ENCODE assay signal across 31 cellular contexts in the genomic region with DNA sequence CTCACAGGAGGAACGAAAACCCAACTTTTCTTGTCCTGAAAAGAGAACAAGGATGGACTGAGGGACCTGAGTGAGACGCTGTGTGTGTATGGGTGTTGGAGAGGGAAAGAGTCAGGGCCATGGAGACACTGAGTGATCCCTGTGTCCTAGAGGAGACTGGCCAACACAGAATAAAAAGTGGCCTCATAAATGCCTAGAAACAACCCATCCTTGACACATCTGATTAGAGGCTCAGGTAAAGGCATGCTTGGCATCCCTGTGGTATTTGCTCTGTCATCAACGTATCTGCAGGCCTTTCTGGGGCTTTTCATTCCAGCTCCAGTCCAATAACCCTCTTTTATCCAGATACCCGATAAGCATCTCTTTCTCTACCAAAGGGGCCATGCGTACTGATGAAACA.
DNase-seq lines count a peak whose midpoint lies in the region; ATAC-seq, FAIRE-seq and TF ChIP-seq lines count a peak whose summit lies in the region.
"Had no signal": no experiment of that assay in that cellular context is flagged by ENCODE, and none has a peak within 500 bp of the region (broad histone marks: within the 10 kb centered on the region; RNA-seq: fewer than 3 reads in every experiment).

No MANE protein-coding gene starts in this region.

- H2AFZ ChIP-seq in GM23338 = no peak overlapping the region

- TF ChIP-seq CTCF in GM23338 (conservative IDR thresholded peaks at IDR 0.05; ENCODE audit: low read depth in 2 of 2) (no peak), progenitor cell of endocrine pancreas (IDR thresholded peaks at IDR 0.05; ENCODE audit: unreplicated experiment) (no peak), gastroesophageal sphincter (IDR thresholded peaks at IDR 0.05) (no peak)

- H3K27me3 ChIP-seq in GM23338 (ENCODE audit: insufficient read depth) (no peaks in the 10 kb centered on the region), gastroesophageal sphincter (no peaks in the 10 kb centered on the region)
- H3K27me3 ChIP-seq: BE2C, brain microvascular endothelial cell, testis had no signal

- no peaks in the 10 kb centered on the region for H3K9me2 ChIP-seq in GM23338 (ENCODE audit: insufficient read depth)

- no peak for DNase-seq in GM23338 (ENCODE audit: low spot score)
- peak; percentile 96 for DNase-seq in RCC 7860 (ENCODE audit: low spot score)
- DNase-seq in iPS-NIHi11 (ENCODE audit: low spot score) = peak; percentile 40
- no peak for DNase-seq in progenitor cell of endocrine pancreas (ENCODE audit: low spot score, unreplicated experiment)
- DNase-seq in NCI-H510A treated with DMSO at 0.1 percent for 48 hours (lab: John Stamatoyannopoulos, UW) = no peak
- no peak for DNase-seq in activated CD8-positive, alpha-beta memory T cell treated with anti-CD3 and anti-CD28 coated beads, Interleukin-2, amount 50 U/mL, for 48 hours
- DNase-seq: activated CD4-positive, alpha-beta T cell treated with anti-CD3 and anti-CD28 coated beads for 4 hours; activated CD8-positive, alpha-beta memory T cell treated with anti-CD3 and anti-CD28 coated beads for 24 hours; amniotic stem cell; BE2C; brain microvascular endothelial cell; CD8-positive, alpha-beta T cell; foreskin melanocyte; heart right ventricle; left colon; mammary epithelial cell; NCI-H2081; NCI-H69; nephron progenitor cell; PC-3; retina; SHP77; stimulated activated naive CD4-positive, alpha-beta T cell; testis had no signal

- no peaks in the 10 kb centered on the region for H3K9me3 Mint-ChIP-seq in GM23338
- H3K9me3 Mint-ChIP-seq in progenitor cell of endocrine pancreas (ENCODE audit: low read depth) = no peaks in the 10 kb centered on the region
- H3K9me3 Mint-ChIP-seq: activated naive CD4-positive, alpha-beta T cell treated with anti-CD3 and anti-CD28 coated beads, Interleukin-2, amount 50 U/mL, for 24 hours; CD8-positive, alpha-beta T cell; nephron progenitor cell; T-helper 2 cell treated with Interferon-gamma antibody and Interleukin-4, amounts not matched to agents 5 μg/mL and 100 μg/mL, for 36 hours had no signal

- H3F3A ChIP-seq in GM23338 (replicated peaks; ENCODE audit: low read depth) = no peaks in the 10 kb centered on the region

- H3K36me3 ChIP-seq in GM23338 (ENCODE audit: insufficient read depth) (peaks cover 13% of the 10 kb centered on the region; the same call in 1 of the 2 replicates), gastroesophageal sphincter (peaks cover 0 to 21% of the 10 kb centered on the region in 2 donors)
- H3K36me3 ChIP-seq: BE2C, brain microvascular endothelial cell, heart right ventricle had no signal

- H3K36me3 Mint-ChIP-seq in GM23338 (ENCODE audit: low read depth) (peaks cover 84% of the 10 kb centered on the region), progenitor cell of endocrine pancreas (ENCODE audit: insufficient read depth) (peaks cover 45% of the 10 kb centered on the region)
- H3K36me3 Mint-ChIP-seq: activated naive CD4-positive, alpha-beta T cell treated with anti-CD3 and anti-CD28 coated beads, Interleukin-2, amount 50 U/mL, for 24 hours; CD8-positive, alpha-beta T cell had no signal

- H3K79me2 ChIP-seq in GM23338 (replicated peaks; ENCODE audit: insufficient read depth) = peaks cover 73% of the 10 kb centered on the region

- H3K4me1 Mint-ChIP-seq in GM23338 (peaks cover 48% of the 10 kb centered on the region), progenitor cell of endocrine pancreas (ENCODE audit: low read depth) (peaks cover 19% of the 10 kb centered on the region)
- H3K4me1 Mint-ChIP-seq: activated naive CD4-positive, alpha-beta T cell treated with anti-CD3 and anti-CD28 coated beads, Interleukin-2, amount 50 U/mL, for 24 hours had no signal

- H3K4me2 ChIP-seq in GM23338 = no peak overlapping the region

- H3K4me3 ChIP-seq in GM23338 (no peak overlapping the region), gastroesophageal sphincter (no peak overlapping the region)
- H3K4me3 ChIP-seq: heart right ventricle, K562, skin epidermis, testis had no signal

- H3K9me3 ChIP-seq in gastroesophageal sphincter = no peaks in the 10 kb centered on the region
- H3K9me3 ChIP-seq: BE2C, heart right ventricle, testis had no signal

- peak overlapping the region; percentile 60; the same call in 1 of the 2 replicates for H3K27ac Mint-ChIP-seq in GM23338
- peak overlapping the region; percentile 89 for H3K27ac Mint-ChIP-seq in progenitor cell of endocrine pancreas
- H3K27ac Mint-ChIP-seq: activated naive CD4-positive, alpha-beta T cell treated with anti-CD3 and anti-CD28 coated beads, Interleukin-2, amount 50 U/mL, for 24 hours; CD8-positive, alpha-beta T cell; nephron progenitor cell; T-helper 2 cell treated with Interferon-gamma antibody and Interleukin-4, amounts not matched to agents 5 μg/mL and 100 μg/mL, for 36 hours had no signal

- WGBS in gastroesophageal sphincter (ENCODE audit: low coverage in 1 of 2), 2 donors = 79 to 96% methylated on average over 4 to 5 of the region's 5 CpGs

- no peak for TF ChIP-seq POLR2A in gastroesophageal sphincter (IDR thresholded peaks at IDR 0.05)

- peak overlapping the region; percentile 62; the same call in 1 of the 2 replicates for H3K27ac ChIP-seq in GM23338 (ENCODE audit: low read depth)
- H3K27ac ChIP-seq in gastroesophageal sphincter = no peak overlapping the region
- H3K27ac ChIP-seq: brain microvascular endothelial cell, heart right ventricle, skin epidermis, testis, VCaP had no signal

- H3K4me3 Mint-ChIP-seq in GM23338 (no peak overlapping the region), progenitor cell of endocrine pancreas (ENCODE audit: low read depth) (no peak overlapping the region)
- H3K4me3 Mint-ChIP-seq: activated naive CD4-positive, alpha-beta T cell treated with anti-CD3 and anti-CD28 coated beads, Interleukin-2, amount 50 U/mL, for 24 hours; CD8-positive, alpha-beta T cell; nephron progenitor cell; T-helper 2 cell treated with Interferon-gamma antibody and Interleukin-4, amounts not matched to agents 5 μg/mL and 100 μg/mL, for 36 hours had no signal

- H4K20me1 ChIP-seq in GM23338 (replicated peaks; ENCODE audit: insufficient read depth) = no peaks in the 10 kb centered on the region

- no peak for TF ChIP-seq EP300 in gastroesophageal sphincter (IDR thresholded peaks at IDR 0.05)

- peak; percentile 93 for FAIRE-seq in RCC 7860 (lab: Jason Lieb, UNC)
- FAIRE-seq: GM12892, K562 had no signal

- peak; percentile 30; the same call in 2 of the 3 replicates for ATAC-seq in GM23338
- ATAC-seq in gastroesophageal sphincter = no peak
- ATAC-seq: CD8-positive, alpha-beta T cell; heart right ventricle; K562; left colon; PC-3 had no signal

- peaks cover 34% of the 10 kb centered on the region for H3K4me1 ChIP-seq in GM23338 (ENCODE audit: insufficient read depth)
- H3K4me1 ChIP-seq in gastroesophageal sphincter = no peaks in the 10 kb centered on the region
- H3K4me1 ChIP-seq: BE2C, heart right ventricle, testis had no signal

- peaks cover 12% of the 10 kb centered on the region for H3K27me3 Mint-ChIP-seq in GM23338 (ENCODE audit: insufficient read depth, low read depth, poor library complexity)
- H3K27me3 Mint-ChIP-seq in progenitor cell of endocrine pancreas = no peaks in the 10 kb centered on the region

TF ChIP-seq in GM23338, 12 proteins besides CTCF, POLR2A, EP300 and RAD21 (continues in another document):
- TF ChIP-seq ZNF331 (CRISPR knock-in tag; IDR thresholded peaks at IDR 0.05; ENCODE audit: low read depth) (no peak), ZNF114 (CRISPR knock-in tag; IDR thresholded peaks at IDR 0.05) (no peak), JUNB (IDR thresholded peaks at IDR 0.05; ENCODE audit: unreplicated experiment) (no peak), EZH2 (IDR thresholded peaks at IDR 0.05; ENCODE audit: low read depth, unreplicated experiment) (no peak)
- TF ChIP-seq, protein P1, sequence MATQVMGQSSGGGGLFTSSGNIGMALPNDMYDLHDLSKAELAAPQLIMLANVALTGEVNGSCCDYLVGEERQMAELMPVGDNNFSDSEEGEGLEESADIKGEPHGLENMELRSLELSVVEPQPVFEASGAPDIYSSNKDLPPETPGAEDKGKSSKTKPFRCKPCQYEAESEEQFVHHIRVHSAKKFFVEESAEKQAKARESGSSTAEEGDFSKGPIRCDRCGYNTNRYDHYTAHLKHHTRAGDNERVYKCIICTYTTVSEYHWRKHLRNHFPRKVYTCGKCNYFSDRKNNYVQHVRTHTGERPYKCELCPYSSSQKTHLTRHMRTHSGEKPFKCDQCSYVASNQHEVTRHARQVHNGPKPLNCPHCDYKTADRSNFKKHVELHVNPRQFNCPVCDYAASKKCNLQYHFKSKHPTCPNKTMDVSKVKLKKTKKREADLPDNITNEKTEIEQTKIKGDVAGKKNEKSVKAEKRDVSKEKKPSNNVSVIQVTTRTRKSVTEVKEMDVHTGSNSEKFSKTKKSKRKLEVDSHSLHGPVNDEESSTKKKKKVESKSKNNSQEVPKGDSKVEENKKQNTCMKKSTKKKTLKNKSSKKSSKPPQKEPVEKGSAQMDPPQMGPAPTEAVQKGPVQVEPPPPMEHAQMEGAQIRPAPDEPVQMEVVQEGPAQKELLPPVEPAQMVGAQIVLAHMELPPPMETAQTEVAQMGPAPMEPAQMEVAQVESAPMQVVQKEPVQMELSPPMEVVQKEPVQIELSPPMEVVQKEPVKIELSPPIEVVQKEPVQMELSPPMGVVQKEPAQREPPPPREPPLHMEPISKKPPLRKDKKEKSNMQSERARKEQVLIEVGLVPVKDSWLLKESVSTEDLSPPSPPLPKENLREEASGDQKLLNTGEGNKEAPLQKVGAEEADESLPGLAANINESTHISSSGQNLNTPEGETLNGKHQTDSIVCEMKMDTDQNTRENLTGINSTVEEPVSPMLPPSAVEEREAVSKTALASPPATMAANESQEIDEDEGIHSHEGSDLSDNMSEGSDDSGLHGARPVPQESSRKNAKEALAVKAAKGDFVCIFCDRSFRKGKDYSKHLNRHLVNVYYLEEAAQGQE (IDR thresholded peaks at IDR 0.05; ENCODE audit: unreplicated experiment) = no peak

Comparison
In these comparisons a context has a peak if more than half of its experiments do, and no peak if none do; other contexts are left out.
1. DNase-seq: peak in RCC 7860 (single experiment) and iPS-NIHi11 (single experiment); none in GM23338 (single experiment), progenitor cell of endocrine pancreas (single experiment), NCI-H510A treated with DMSO at 0.1 percent for 48 hours (single experiment) and activated CD8-positive, alpha-beta memory T cell treated with anti-CD3 and anti-CD28 coated beads, Interleukin-2, amount 50 U/mL, for 48 hours (single experiment).